Comparison of ENCODE assay signal across 8 cellular contexts in the genomic region with DNA sequence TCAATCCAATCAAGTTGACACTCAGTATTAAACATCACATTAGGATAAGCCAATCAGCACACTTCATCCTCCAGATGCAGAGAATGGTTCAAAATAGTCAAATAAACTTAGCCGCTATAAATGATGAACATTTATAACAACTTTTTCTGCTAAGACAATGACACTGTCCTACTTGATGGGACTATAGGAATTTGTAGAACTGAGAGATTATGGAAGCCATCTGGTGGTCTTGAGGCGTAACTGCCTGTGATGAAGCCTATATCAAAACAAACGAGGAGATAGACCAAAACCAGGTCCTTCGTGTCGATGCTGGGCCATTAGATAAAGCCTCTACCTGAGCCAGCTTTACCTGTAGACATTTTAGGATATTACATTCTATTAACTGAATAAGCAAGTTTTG.
A peak's percentile ranks its signal among the peaks of the same experiment; 100 is the strongest.
DNase-seq lines count a peak whose midpoint lies in the region; ATAC-seq and TF ChIP-seq lines count a peak whose summit lies in the region.

No MANE protein-coding gene starts in this region.

- POLR2A ChIA-PET in T-cell (lab: Charles Lee), result no interaction called here

- H3K4me1 Mint-ChIP-seq in T-cell, result no peaks in the 10 kb centered on the region

- H3K27ac Mint-ChIP-seq in T-cell, result no peak overlapping the region

- TF ChIP-seq CTCF in C4-2B (conservative IDR thresholded peaks at IDR 0.05) (peak; percentile 61), esophagus muscularis mucosa (IDR thresholded peaks at IDR 0.05) (peak in 2 of 3 experiments; percentile 16 to 41), gastrocnemius medialis (IDR thresholded peaks at IDR 0.05 in 4 of 5, conservative IDR thresholded peaks at IDR 0.05 in 1 of 5) (no peak)

- TF ChIP-seq EP300 in esophagus muscularis mucosa (IDR thresholded peaks at IDR 0.05), result no peak

- peak; percentile 3 for DNase-seq in NCI-H524 treated with DMSO at 0.1 percent for 48 hours (lab: John Stamatoyannopoulos, UW)
- no peak for DNase-seq in esophagus muscularis mucosa (ENCODE audit: extremely low spot score)
- DNase-seq in DMS79 (lab: John Stamatoyannopoulos, UW), result no peak
- no peak for DNase-seq in gastrocnemius medialis
- no peak for DNase-seq in T-cell
- DNase-seq in amniotic stem cell (lab: John Stamatoyannopoulos, UW), result no peak

- H3K4me1 ChIP-seq in esophagus muscularis mucosa (peaks cover 0 to 11% (median 4%) of the 10 kb centered on the region in 4 donors), gastrocnemius medialis (peaks cover 0 to 15% of the 10 kb centered on the region in 2 donors)

- no peak overlapping the region for H3K4me3 Mint-ChIP-seq in T-cell

- H3K36me3 ChIP-seq in esophagus muscularis mucosa (no peaks in the 10 kb centered on the region), gastrocnemius medialis (no peaks in the 10 kb centered on the region)

- TF ChIP-seq POLR2A in esophagus muscularis mucosa (IDR thresholded peaks at IDR 0.05; ENCODE audit: low read depth) (no peak), gastrocnemius medialis (IDR thresholded peaks at IDR 0.05) (no peak)

- H3K27me3 ChIP-seq in esophagus muscularis mucosa, result no peaks in the 10 kb centered on the region
- H3K27me3 ChIP-seq in gastrocnemius medialis, result no peaks in the 10 kb centered on the region

- CTCF ChIA-PET in T-cell (lab: Charles Lee), result interaction anchor here in 1 of 2 donors (1.3 kb wide), 1 partner anchor 719 kb away, joined by 3 read pairs; no protein-coding TSS in a partner anchor

- H3K36me3 Mint-ChIP-seq in T-cell, result no peaks in the 10 kb centered on the region

- H3K9me3 ChIP-seq in esophagus muscularis mucosa, result no peaks in the 10 kb centered on the region
- H3K9me3 ChIP-seq in gastrocnemius medialis, result no peaks in the 10 kb centered on the region

- 66% methylated on average over 5 of the region's 5 CpGs for WGBS in esophagus muscularis mucosa

- H3K27ac ChIP-seq in C4-2B (no peak overlapping the region), esophagus muscularis mucosa (replicated peaks in 1 of 4) (no peak overlapping the region), gastrocnemius medialis (no peak overlapping the region)

- intact Hi-C loops in esophagus muscularis mucosa (cut with DNase I) (no loop called here), gastrocnemius medialis (cut with DNase I; ENCODE audit: low total_unique reads) (no loop called here)

- no peak overlapping the region for H3K4me3 ChIP-seq in esophagus muscularis mucosa
- H3K4me3 ChIP-seq in gastrocnemius medialis, result no peak overlapping the region

- no peaks in the 10 kb centered on the region for H3K27me3 Mint-ChIP-seq in T-cell

- in situ Hi-C loops in gastrocnemius medialis (cut with MboI; ENCODE audit: low sequenced_read_pairs in 4 of 4), result no loop called here

- ATAC-seq in GM21381 (IDR thresholded peaks at IDR 0.05; ENCODE audit: unreplicated experiment) (peak; percentile 40), gastrocnemius medialis (no peak), T-cell (replicated peaks in 1 of 4) (no peak)

- H3K9me3 Mint-ChIP-seq in T-cell, result no peaks in the 10 kb centered on the region

Comparison
In these comparisons a context has a peak if more than half of its experiments do, and no peak if none do; other contexts are left out.
1. CTCF ChIP-seq: peak in C4-2B (single experiment) and esophagus muscularis mucosa (2 of 3); none in gastrocnemius medialis (0 of 5).